Comparison of ENCODE assay signal across 1 cellular context in the genomic region with DNA sequence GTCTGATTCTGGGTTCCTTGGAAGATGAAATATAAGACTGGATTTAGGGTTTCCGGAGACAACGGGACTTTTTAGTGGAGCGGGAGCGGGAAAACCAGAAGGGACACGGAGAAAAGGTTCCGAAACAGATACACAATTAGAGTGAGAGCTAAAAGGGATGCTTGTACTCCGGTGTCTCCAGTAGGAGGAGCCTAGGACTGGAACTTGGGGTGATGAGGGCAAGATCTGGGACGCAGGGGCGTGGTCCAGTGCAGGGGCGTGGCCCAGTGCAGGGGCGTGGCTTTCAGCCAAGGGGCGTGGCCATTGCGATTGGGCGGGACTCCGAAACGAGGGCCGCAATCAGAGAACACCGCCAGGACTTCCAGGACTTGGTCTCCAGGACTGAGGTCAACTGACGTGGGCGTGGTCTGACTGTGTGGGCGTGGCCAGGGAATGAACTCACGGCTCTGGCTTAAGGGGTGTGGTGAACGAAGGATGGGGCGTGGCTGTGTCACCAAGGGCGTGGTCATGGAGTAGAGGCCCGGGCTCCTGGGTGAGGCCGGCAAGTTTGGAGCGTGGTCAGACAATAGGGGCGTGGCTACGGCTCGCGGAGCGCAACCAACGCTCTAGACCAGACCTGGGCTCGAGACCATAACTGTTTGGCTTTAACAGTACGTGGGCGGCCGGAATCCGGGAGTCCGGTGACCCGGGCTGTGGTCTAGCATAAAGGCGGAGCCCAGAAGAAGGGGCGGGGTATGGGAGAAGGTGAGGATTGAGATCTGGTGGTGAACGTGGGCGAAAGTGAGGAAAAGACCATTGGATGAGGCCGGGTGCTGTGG.
TF ChIP-seq lines count a peak whose summit lies in the region.

TSS of gene DKKL1 (plus strand) at position 613 of the 818 bp plus-strand sequence. CDS start at position 735, 122 bp downstream.

TF ChIP-seq in K562, 482 proteins besides CTCF, POLR2A, EP300 and RAD21 (continued from another document):
- TF ChIP-seq, protein P1, sequence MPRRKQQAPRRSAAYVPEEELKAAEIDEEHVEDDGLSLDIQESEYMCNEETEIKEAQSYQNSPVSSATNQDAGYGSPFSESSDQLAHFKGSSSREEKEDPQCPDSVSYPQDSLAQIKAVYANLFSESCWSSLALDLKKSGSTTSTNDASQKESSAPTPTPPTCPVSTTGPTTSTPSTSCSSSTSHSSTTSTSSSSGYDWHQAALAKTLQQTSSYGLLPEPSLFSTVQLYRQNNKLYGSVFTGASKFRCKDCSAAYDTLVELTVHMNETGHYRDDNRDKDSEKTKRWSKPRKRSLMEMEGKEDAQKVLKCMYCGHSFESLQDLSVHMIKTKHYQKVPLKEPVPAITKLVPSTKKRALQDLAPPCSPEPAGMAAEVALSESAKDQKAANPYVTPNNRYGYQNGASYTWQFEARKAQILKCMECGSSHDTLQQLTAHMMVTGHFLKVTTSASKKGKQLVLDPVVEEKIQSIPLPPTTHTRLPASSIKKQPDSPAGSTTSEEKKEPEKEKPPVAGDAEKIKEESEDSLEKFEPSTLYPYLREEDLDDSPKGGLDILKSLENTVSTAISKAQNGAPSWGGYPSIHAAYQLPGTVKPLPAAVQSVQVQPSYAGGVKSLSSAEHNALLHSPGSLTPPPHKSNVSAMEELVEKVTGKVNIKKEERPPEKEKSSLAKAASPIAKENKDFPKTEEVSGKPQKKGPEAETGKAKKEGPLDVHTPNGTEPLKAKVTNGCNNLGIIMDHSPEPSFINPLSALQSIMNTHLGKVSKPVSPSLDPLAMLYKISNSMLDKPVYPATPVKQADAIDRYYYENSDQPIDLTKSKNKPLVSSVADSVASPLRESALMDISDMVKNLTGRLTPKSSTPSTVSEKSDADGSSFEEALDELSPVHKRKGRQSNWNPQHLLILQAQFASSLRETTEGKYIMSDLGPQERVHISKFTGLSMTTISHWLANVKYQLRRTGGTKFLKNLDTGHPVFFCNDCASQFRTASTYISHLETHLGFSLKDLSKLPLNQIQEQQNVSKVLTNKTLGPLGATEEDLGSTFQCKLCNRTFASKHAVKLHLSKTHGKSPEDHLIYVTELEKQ (CRISPR knock-in tag; IDR thresholded peaks at IDR 0.05), result no peak
- TF ChIP-seq HBP1 (CRISPR knock-in tag; IDR thresholded peaks at IDR 0.05), result no peak
- peak; percentile 79 to 88; a peak in 3 of 4 replicates for TF ChIP-seq MNT (conservative IDR thresholded peaks at IDR 0.05)
- no peak for TF ChIP-seq NR3C1 (CRISPR knock-in tag; IDR thresholded peaks at IDR 0.05)
- no peak for TF ChIP-seq ZC3H4 (CRISPR knock-in tag; IDR thresholded peaks at IDR 0.05; ENCODE audit: borderline replicate concordance)
- TF ChIP-seq RFX7 (CRISPR knock-in tag; IDR thresholded peaks at IDR 0.05), result no peak
- no peak for TF ChIP-seq MED1 (CRISPR knock-in tag; IDR thresholded peaks at IDR 0.05; ENCODE audit: borderline replicate concordance)
- no peak for TF ChIP-seq TGIF2 (CRISPR knock-in tag; IDR thresholded peaks at IDR 0.05)
- TF ChIP-seq, protein P2, sequence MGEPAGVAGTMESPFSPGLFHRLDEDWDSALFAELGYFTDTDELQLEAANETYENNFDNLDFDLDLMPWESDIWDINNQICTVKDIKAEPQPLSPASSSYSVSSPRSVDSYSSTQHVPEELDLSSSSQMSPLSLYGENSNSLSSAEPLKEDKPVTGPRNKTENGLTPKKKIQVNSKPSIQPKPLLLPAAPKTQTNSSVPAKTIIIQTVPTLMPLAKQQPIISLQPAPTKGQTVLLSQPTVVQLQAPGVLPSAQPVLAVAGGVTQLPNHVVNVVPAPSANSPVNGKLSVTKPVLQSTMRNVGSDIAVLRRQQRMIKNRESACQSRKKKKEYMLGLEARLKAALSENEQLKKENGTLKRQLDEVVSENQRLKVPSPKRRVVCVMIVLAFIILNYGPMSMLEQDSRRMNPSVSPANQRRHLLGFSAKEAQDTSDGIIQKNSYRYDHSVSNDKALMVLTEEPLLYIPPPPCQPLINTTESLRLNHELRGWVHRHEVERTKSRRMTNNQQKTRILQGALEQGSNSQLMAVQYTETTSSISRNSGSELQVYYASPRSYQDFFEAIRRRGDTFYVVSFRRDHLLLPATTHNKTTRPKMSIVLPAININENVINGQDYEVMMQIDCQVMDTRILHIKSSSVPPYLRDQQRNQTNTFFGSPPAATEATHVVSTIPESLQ (CRISPR knock-in tag; IDR thresholded peaks at IDR 0.05), result 0 out of 2 replicates have a peak, but pooled peaks have one; percentile 42
- TF ChIP-seq RBM14 (IDR thresholded peaks at IDR 0.05; ENCODE audit: borderline replicate concordance, insufficient read depth, low read depth, low read length), result no peak
- TF ChIP-seq ZNF133 (CRISPR knock-in tag; IDR thresholded peaks at IDR 0.05), result no peak
- TF ChIP-seq REST (CRISPR knock-in tag; IDR thresholded peaks at IDR 0.05; ENCODE audit: low read depth), result no peak
- peak; percentile 71 for TF ChIP-seq ZFX (CRISPR knock-in tag; IDR thresholded peaks at IDR 0.05)
- no peak for TF ChIP-seq ETS1 (conservative IDR thresholded peaks at IDR 0.05; ENCODE audit: control insufficient read depth, low read depth, low read length)
- TF ChIP-seq HOMEZ (CRISPR knock-in tag; IDR thresholded peaks at IDR 0.05), result no peak
- TF ChIP-seq THRB (CRISPR knock-in tag; conservative IDR thresholded peaks at IDR 0.05), result no peak
- no peak for TF ChIP-seq FOXA3 (CRISPR knock-in tag; conservative IDR thresholded peaks at IDR 0.05 in 1 of 2, IDR thresholded peaks at IDR 0.05 in 1 of 2)
- TF ChIP-seq BRD9 (IDR thresholded peaks at IDR 0.05; ENCODE audit: low read depth, partially characterized antibody), result no peak
- peak; percentile 3 for TF ChIP-seq JUND (IDR thresholded peaks at IDR 0.05; ENCODE audit: borderline replicate concordance, low read depth, low read length)
- peak; percentile 49; the same call in 1 of the 3 replicates for TF ChIP-seq JUND (tag; IDR thresholded peaks at IDR 0.05; ENCODE audit: borderline replicate concordance, low read depth, low read length)
- TF ChIP-seq PML (IDR thresholded peaks at IDR 0.05; ENCODE audit: low read length), result no peak
- no peak for TF ChIP-seq SAP30 (IDR thresholded peaks at IDR 0.05; ENCODE audit: borderline replicate concordance, insufficient read depth, low read depth, low read length, poor library complexity, severe bottlenecking)
- TF ChIP-seq, protein P3, sequence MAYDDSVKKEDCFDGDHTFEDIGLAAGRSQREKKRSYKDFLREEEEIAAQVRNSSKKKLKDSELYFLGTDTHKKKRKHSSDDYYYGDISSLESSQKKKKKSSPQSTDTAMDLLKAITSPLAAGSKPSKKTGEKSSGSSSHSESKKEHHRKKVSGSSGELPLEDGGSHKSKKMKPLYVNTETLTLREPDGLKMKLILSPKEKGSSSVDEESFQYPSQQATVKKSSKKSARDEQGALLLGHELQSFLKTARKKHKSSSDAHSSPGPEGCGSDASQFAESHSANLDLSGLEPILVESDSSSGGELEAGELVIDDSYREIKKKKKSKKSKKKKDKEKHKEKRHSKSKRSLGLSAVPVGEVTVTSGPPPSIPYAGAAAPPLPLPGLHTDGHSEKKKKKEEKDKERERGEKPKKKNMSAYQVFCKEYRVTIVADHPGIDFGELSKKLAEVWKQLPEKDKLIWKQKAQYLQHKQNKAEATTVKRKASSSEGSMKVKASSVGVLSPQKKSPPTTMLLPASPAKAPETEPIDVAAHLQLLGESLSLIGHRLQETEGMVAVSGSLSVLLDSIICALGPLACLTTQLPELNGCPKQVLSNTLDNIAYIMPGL (CRISPR knock-in tag; IDR thresholded peaks at IDR 0.05), result no peak
- no peak for TF ChIP-seq ZBTB43 (CRISPR knock-in tag; IDR thresholded peaks at IDR 0.05)
- TF ChIP-seq JUNB (CRISPR knock-in tag; conservative IDR thresholded peaks at IDR 0.05), result no peak
- no peak for TF ChIP-seq BRF1 (IDR thresholded peaks at IDR 0.05; ENCODE audit: borderline replicate concordance, extremely low read depth, insufficient read length)
- TF ChIP-seq FOXM1 (IDR thresholded peaks at IDR 0.05; ENCODE audit: low read depth), result no peak
- no peak; the same call in 1 of the 2 replicates for TF ChIP-seq FOXM1 (CRISPR knock-in tag; IDR thresholded peaks at IDR 0.05; ENCODE audit: low read depth)
- TF ChIP-seq ASH1L (IDR thresholded peaks at IDR 0.05; ENCODE audit: borderline replicate concordance, low read depth, partially characterized antibody), result no peak
